In genomic region chr19:1037553-1038115, GRCh38 we compare ENCODE assay signal across 9 cellular contexts. TPM values are rescaled to one million over a fixed set of nuclear protein-coding genes. Genes with fewer than 3 reads are reported as not detected.
DNase-seq lines count a peak whose midpoint lies in the region; FAIRE-seq and TF ChIP-seq lines count a peak whose summit lies in the region.
"Had no signal": no experiment of that assay in that cellular context is flagged by ENCODE, and none has a peak within 500 bp of the region (broad histone marks: within the 10 kb centered on the region; RNA-seq: fewer than 3 reads in every experiment).

No MANE protein-coding gene starts in this region.

- H3K9me2 ChIP-seq in Karpas-422 (replicated peaks; ENCODE audit: insufficient read depth, low read length), result no peaks in the 10 kb centered on the region

- H3K4me1 ChIP-seq in Karpas-422 (ENCODE audit: low read length), result peaks cover 42% of the 10 kb centered on the region
- H3K4me1 ChIP-seq in colonic mucosa, result peaks cover 20% of the 10 kb centered on the region
- H3K4me1 ChIP-seq in sigmoid colon, result peaks cover 0 to 35% (median 31%) of the 10 kb centered on the region in 4 donors

- H3K36me3 ChIP-seq in Karpas-422 (ENCODE audit: insufficient read depth, low read length) (peaks cover 4% of the 10 kb centered on the region; the same call in 1 of the 2 replicates), colonic mucosa (peaks cover under 1% of the 10 kb centered on the region), sigmoid colon (peaks cover 8 to 41% (median 13%) of the 10 kb centered on the region in 4 donors)

- H3K4me3 ChIP-seq in Karpas-422 (ENCODE audit: low read length) (peak overlapping the region; percentile 79; the same call in 1 of the 2 replicates), colonic mucosa (no peak overlapping the region), sigmoid colon (no peak overlapping the region)

- TF ChIP-seq CTCF in colonic mucosa (IDR thresholded peaks at IDR 0.05) (no peak), sigmoid colon (IDR thresholded peaks at IDR 0.05) (no peak)

- peak overlapping the region; percentile 87 for H3K4me2 ChIP-seq in Karpas-422 (ENCODE audit: low read depth, low read length, poor library complexity, severe bottlenecking)

- H3K9ac ChIP-seq in Karpas-422 (ENCODE audit: low read length) (peak overlapping the region; percentile 62), colonic mucosa (ENCODE audit: low read depth in 2 of 2, low read length in 2 of 2) (no peak overlapping the region)

- H2AFZ ChIP-seq in Karpas-422 (ENCODE audit: low read length), result no peak overlapping the region

- TF ChIP-seq POLR2A in GM12891 (IDR thresholded peaks at IDR 0.05; ENCODE audit: low read depth, low read length) (0 out of 2 replicates have a peak, but pooled peaks have one; percentile 7), sigmoid colon (IDR thresholded peaks at IDR 0.05) (no peak)

- H3K9me3 ChIP-seq in Karpas-422 (ENCODE audit: low read length) (no peaks in the 10 kb centered on the region), colonic mucosa (no peaks in the 10 kb centered on the region), sigmoid colon (no peaks in the 10 kb centered on the region)

- intact Hi-C loops in colonic mucosa (cut with DNase I), result no loop called here
- intact Hi-C loops in sigmoid colon (cut with DNase I), result loop anchor here (5.0 kb wide), 1 partner anchor 400 kb away; the partner anchor contains the start of gene RPS15
- intact Hi-C loops in posterior cingulate gyrus (cut with DNase I), result no loop called here

- FAIRE-seq in GM12891 (lab: Jason Lieb, UNC), result peak; percentile 48

- H3K27ac ChIP-seq in Karpas-422 (ENCODE audit: low read length), result peak overlapping the region; percentile 95
- H3K27ac ChIP-seq in colonic mucosa, result peak overlapping the region; percentile 76
- H3K27ac ChIP-seq in sigmoid colon, result peak overlapping the region; percentile 15 to 66 (median 50)

- H3K27me3 ChIP-seq in Karpas-422 (ENCODE audit: low read length) (no peaks in the 10 kb centered on the region), colonic mucosa (no peaks in the 10 kb centered on the region), sigmoid colon (peaks cover 0 to 16% (median 4%) of the 10 kb centered on the region in 3 donors)

- no peaks in the 10 kb centered on the region for H3K79me2 ChIP-seq in Karpas-422 (ENCODE audit: low read length)

- 55 to 79% methylated on average over 23 of the region's 23 CpGs for WGBS in sigmoid colon, 2 donors

- 0 out of 2 replicates have a peak, but pooled peaks cover 8% of the 10 kb centered on the region for H4K20me1 ChIP-seq in Karpas-422 (ENCODE audit: insufficient read depth, low read depth, low read length)

- no peak for DNase-seq in GM12891 (ENCODE audit: insufficient read length, low spot score)
- DNase-seq in Karpas-422, result peak; percentile 84
- no peak for DNase-seq in colonic mucosa
- DNase-seq in sigmoid colon, result no peak
- DNase-seq in midbrain (lab: John Stamatoyannopoulos, UW), result no peak
- DNase-seq in posterior cingulate gyrus, result no peak
- DNase-seq in SW480 (ENCODE audit: low spot score), result no peak
- DNase-seq: NCI-H345, nucleus accumbens had no signal

- TF ChIP-seq EP300 in sigmoid colon (IDR thresholded peaks at IDR 0.05), result no peak

TF ChIP-seq in GM12891, 5 proteins besides CTCF, POLR2A, EP300 and RAD21:
- no peak for TF ChIP-seq POU2F2 (IDR thresholded peaks at IDR 0.05; ENCODE audit: low read depth, low read length)
- TF ChIP-seq PAX5 (IDR thresholded peaks at IDR 0.05; ENCODE audit: insufficient read depth, low read length, severe bottlenecking), result no peak
- TF ChIP-seq POLR2AphosphoS5 (IDR thresholded peaks at IDR 0.05; ENCODE audit: low read depth, low read length), result no peak
- no peak for TF ChIP-seq TAF1 (IDR thresholded peaks at IDR 0.05; ENCODE audit: low read depth, low read length)
- no peak for TF ChIP-seq SPI1 (IDR thresholded peaks at IDR 0.05; ENCODE audit: low read depth, low read length)

RNA-seq across cellular contexts. Expression of gene ABCA7, which starts 2.3 kb away (rescaled TPM):
- 13.2 TPM for polyA plus RNA-seq in GM12891 (2012; ENCODE audit: low read depth, missing spikeins)
- total RNA-seq in Karpas-422 (2014; rRNA removed; shearing (Covaris generic); ENCODE audit: low replicate concordance), result 23.8 and 31.7 TPM in 2 replicates
- 10 to 100 TPM; 23.9 to 31.6 TPM for total RNA-seq in colonic mucosa
- 10 to 100 TPM in 2 of 4 donors, 1 to 10 TPM in 2; 3.8 to 20.5 (median 10.9) TPM for total RNA-seq in sigmoid colon
- 10 to 100 TPM in 1 of 3 donors, 1 to 10 TPM in 2; 1.8 to 25.1 (median 9.9) TPM for polyA plus RNA-seq in sigmoid colon

RNA-seq across cellular contexts. Expression of gene CNN2, which starts 11.2 kb away (rescaled TPM):
- polyA plus RNA-seq in GM12891 (2012; ENCODE audit: low read depth, missing spikeins), result 101 TPM
- 88.6 and 97.9 TPM in 2 replicates for total RNA-seq in Karpas-422 (2014; rRNA removed; shearing (Covaris generic); ENCODE audit: low replicate concordance)
- total RNA-seq in colonic mucosa, result 100 to 1,000 TPM; 108 to 132 TPM
- total RNA-seq in sigmoid colon, result 10 to 100 TPM; 25.5 to 59.0 (median 36.3) TPM
- 100 to 1,000 TPM in 1 of 3 donors, 10 to 100 TPM in 2; 48.0 to 115 (median 53.9) TPM for polyA plus RNA-seq in sigmoid colon

RNA-seq across cellular contexts. Expression of gene RNU6-2, which starts 16.3 kb away (rescaled TPM):
- polyA plus RNA-seq in GM12891 (2012; ENCODE audit: low read depth, missing spikeins), result not detected
- not detected in 2 replicates for total RNA-seq in Karpas-422 (2014; rRNA removed; shearing (Covaris generic); ENCODE audit: low replicate concordance)
- total RNA-seq in colonic mucosa (not detected), sigmoid colon (not detected)
- not detected for polyA plus RNA-seq in sigmoid colon

RNA-seq across cellular contexts. Expression of gene TMEM259, which starts 16.7 kb away (rescaled TPM):
- 82.3 TPM for polyA plus RNA-seq in GM12891 (2012; ENCODE audit: low read depth, missing spikeins)
- total RNA-seq in Karpas-422 (2014; rRNA removed; shearing (Covaris generic); ENCODE audit: low replicate concordance), result 133 and 167 TPM in 2 replicates
- total RNA-seq in colonic mucosa, result 100 to 1,000 TPM; 170 to 235 TPM
- 100 to 1,000 TPM in 2 of 4 donors, 10 to 100 TPM in 2; 85.6 to 174 (median 126) TPM for total RNA-seq in sigmoid colon
- 100 to 1,000 TPM in 1 of 3 donors, 10 to 100 TPM in 2; 19.2 to 232 (median 25.9) TPM for polyA plus RNA-seq in sigmoid colon

RNA-seq across cellular contexts. Expression of gene ARHGAP45, which starts 29.3 kb away (rescaled TPM):
- 71.9 TPM for polyA plus RNA-seq in GM12891 (2012; ENCODE audit: low read depth, missing spikeins)
- 31.5 and 114 TPM in 2 replicates for total RNA-seq in Karpas-422 (2014; rRNA removed; shearing (Covaris generic); ENCODE audit: low replicate concordance)
- 10 to 100 TPM; 27.4 to 37.9 TPM for total RNA-seq in colonic mucosa
- total RNA-seq in sigmoid colon, result 10 to 100 TPM; 12.8 to 21.6 (median 18.2) TPM
- polyA plus RNA-seq in sigmoid colon, result 100 to 1,000 TPM in 1 of 3 donors, 10 to 100 TPM in 2; 38.6 to 103 (median 39.0) TPM
